In genomic region chr6:76706086-76706485, GRCh38 we compare ENCODE assay signal across 33 cellular contexts.
"Had no signal": no experiment of that assay in that cellular context is flagged by ENCODE, and none has a peak within 500 bp of the region (broad histone marks: within the 10 kb centered on the region; RNA-seq: fewer than 3 reads in every experiment).

No MANE protein-coding gene starts in this region.

- H3K4me3 ChIP-seq: adrenal gland, body of pancreas, breast epithelium, cardiac muscle cell had no signal

- DNase-seq: activated B cell treated with CpG ODN at 0.5 μM for 24 hours; activated CD4-positive, alpha-beta memory T cell treated with anti-CD3 and anti-CD28 coated beads for 36 hours; activated CD4-positive, alpha-beta T cell treated with anti-CD3 and anti-CD28 coated beads for 4 hours; activated CD4-positive, alpha-beta T cell treated with anti-CD3 and anti-CD28 coated beads, Interleukin-2, amount 10 ng/mL, durations not matched to agents 24 days and 14 days; activated CD4-positive, alpha-beta T cell treated with anti-CD3 and anti-CD28 coated beads, Interleukin-2, amount 50 U/mL, for 1 hour; activated CD4-positive, alpha-beta T cell treated with anti-CD3 and anti-CD28 coated beads, Interleukin-2, amount 50 U/mL, for 4 hours; activated CD4-positive, CD25-positive, alpha-beta regulatory T cell treated with anti-CD3 and anti-CD28 coated beads, Interleukin-2, amount 50 U/mL, for 72 hours; activated CD8-positive, alpha-beta memory T cell treated with anti-CD3 and anti-CD28 coated beads, Interleukin-2, amount 50 U/mL, for 4 hours; activated CD8-positive, alpha-beta T cell treated with anti-CD3 and anti-CD28 coated beads for 36 hours; activated effector memory CD4-positive, alpha-beta T cell treated with anti-CD3 and anti-CD28 coated beads, Interleukin-2, amount 50 U/mL, for 16 hours; activated gamma-delta T cell treated with Interleukin-2 at 50 U/mL for 16 hours; activated naive CD4-positive, alpha-beta T cell; activated naive CD4-positive, alpha-beta T cell treated with anti-CD3 and anti-CD28 coated beads for 36 hours; activated naive CD4-positive, alpha-beta T cell treated with anti-CD3 and anti-CD28 coated beads, Interleukin-2, amount 50 U/mL, for 16 hours; activated naive CD8-positive, alpha-beta T cell treated with anti-CD3 and anti-CD28 coated beads for 36 hours; activated T-cell treated with anti-CD3 and anti-CD28 coated beads for 4 hours; activated T-cell treated with anti-CD3 and anti-CD28 coated beads, Interleukin-2, amount 50 U/mL, for 1 hour; activated T-cell treated with anti-CD3 and anti-CD28 coated beads, Interleukin-2, amount 50 U/mL, for 4 hours; activated T-cell treated with anti-CD3 and anti-CD28 coated beads, Interleukin-2, amount 50 U/mL, for 72 hours; adrenal gland; amniotic stem cell; aorta; body of pancreas; brain microvascular endothelial cell; caudate nucleus; cerebellar nuclear complex; T-helper 1 cell; T-helper 2 cell; T-helper 9 cell had no signal

- ATAC-seq: activated CD8-positive, alpha-beta T cell treated with anti-CD3 and anti-CD28 coated beads for 36 hours; activated naive CD4-positive, alpha-beta T cell treated with anti-CD3 and anti-CD28 coated beads, Interleukin-2, amount 50 U/mL, for 72 hours; activated T-cell treated with anti-CD3 and anti-CD28 coated beads, Interleukin-2, amount 50 U/mL, for 4 hours; activated T-cell treated with anti-CD3 and anti-CD28 coated beads, Interleukin-2, amount 50 U/mL, for 72 hours; activated T-helper 17 cell treated with anti-CD3 and anti-CD28 coated beads, Interleukin-2, amount 50 U/mL, for 72 hours; body of pancreas had no signal
